8 cellular contexts compared by ENCODE assay signal in genomic region chr18:3703732-3704176, GRCh38.
A peak's percentile ranks its signal among the peaks of the same experiment; 100 is the strongest.
DNase-seq lines count a peak whose midpoint lies in the region; ATAC-seq lines count a peak whose summit lies in the region.

No MANE protein-coding gene starts in this region.

- H3K27me3 Mint-ChIP-seq in activated naive CD8-positive, alpha-beta T cell treated with anti-CD3 and anti-CD28 coated beads, Interleukin-2, amount 50 U/mL, for 24 hours, result peaks cover 20% of the 10 kb centered on the region

- no peak overlapping the region for H3K27ac Mint-ChIP-seq in activated naive CD8-positive, alpha-beta T cell treated with anti-CD3 and anti-CD28 coated beads, Interleukin-2, amount 50 U/mL, for 24 hours

- DNase-seq in Right ventricle myocardium inferior (ENCODE audit: missing footprints), result peak; percentile 73
- DNase-seq in cardiac septum (ENCODE audit: low spot score), result no peak
- DNase-seq in NCI-H1694 (lab: John Stamatoyannopoulos, UW), result peak; percentile 25
- DNase-seq in activated naive CD8-positive, alpha-beta T cell treated with anti-CD3 and anti-CD28 coated beads, Interleukin-2, amount 50 U/mL, for 24 hours, result peak; percentile 14
- DNase-seq in left ventricle myocardium superior, result peak; percentile 69
- peak; percentile 67 for DNase-seq in retina

- H3K4me1 Mint-ChIP-seq in activated naive CD8-positive, alpha-beta T cell treated with anti-CD3 and anti-CD28 coated beads, Interleukin-2, amount 50 U/mL, for 24 hours, result no peaks in the 10 kb centered on the region

- intact Hi-C loops in Right ventricle myocardium inferior (cut with DNase I) (loop anchor here (2.0 to 5.0 kb wide), 2 partner anchors 291 to 364 kb away; no protein-coding TSS in a partner anchor), cardiac septum (cut with DNase I) (loop anchor here (5.0 kb wide), 3 partner anchors 69 to 364 kb away; no protein-coding TSS in a partner anchor), left ventricle myocardium superior (cut with micrococcal nuclease) (no loop called here)

- no peak overlapping the region for H3K4me3 Mint-ChIP-seq in activated naive CD8-positive, alpha-beta T cell treated with anti-CD3 and anti-CD28 coated beads, Interleukin-2, amount 50 U/mL, for 24 hours

- peak; percentile 65 for ATAC-seq in Right ventricle myocardium inferior
- no peak for ATAC-seq in activated naive CD8-positive, alpha-beta T cell treated with anti-CD3 and anti-CD28 coated beads, Interleukin-2, amount 50 U/mL, for 24 hours
- peak; percentile 84 for ATAC-seq in left ventricle myocardium superior
- no peak for ATAC-seq in GM19463 (IDR thresholded peaks at IDR 0.05; ENCODE audit: unreplicated experiment)
- ATAC-seq in HG03439 (IDR thresholded peaks at IDR 0.05; ENCODE audit: unreplicated experiment), result no peak

- no peaks in the 10 kb centered on the region for H3K9me3 Mint-ChIP-seq in activated naive CD8-positive, alpha-beta T cell treated with anti-CD3 and anti-CD28 coated beads, Interleukin-2, amount 50 U/mL, for 24 hours

- H3K36me3 Mint-ChIP-seq in activated naive CD8-positive, alpha-beta T cell treated with anti-CD3 and anti-CD28 coated beads, Interleukin-2, amount 50 U/mL, for 24 hours (ENCODE audit: low read depth), result no peaks in the 10 kb centered on the region

Comparison
In these comparisons a context has a peak if more than half of its experiments do, and no peak if none do; other contexts are left out.
1. ATAC-seq: peak in Right ventricle myocardium inferior (single experiment) and left ventricle myocardium superior (single experiment); none in activated naive CD8-positive, alpha-beta T cell treated with anti-CD3 and anti-CD28 coated beads, Interleukin-2, amount 50 U/mL, for 24 hours (single experiment), GM19463 (single experiment) and HG03439 (single experiment).